8 cellular contexts compared by ENCODE assay signal in the genomic region with DNA sequence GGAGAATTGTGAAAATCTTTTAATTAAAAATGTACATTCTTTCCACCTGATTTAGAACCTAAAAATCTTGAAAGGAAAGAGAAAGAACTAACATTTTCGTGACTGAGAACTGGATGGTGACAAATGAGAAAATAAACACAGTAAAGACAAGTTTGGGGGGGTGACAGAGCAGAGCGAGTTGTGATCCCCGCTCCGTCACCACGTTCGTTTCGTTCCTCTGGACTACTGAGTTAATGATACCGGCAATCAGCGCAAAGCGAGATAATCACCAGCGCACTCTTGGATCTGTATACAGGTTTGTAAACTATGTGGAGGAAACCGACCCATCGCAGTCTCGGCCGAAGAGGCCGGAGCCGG. TPM values are rescaled to one million over a fixed set of nuclear protein-coding genes. Genes with fewer than 3 reads are reported as not detected.
DNase-seq lines count a peak whose midpoint lies in the region; ATAC-seq and TF ChIP-seq lines count a peak whose summit lies in the region.

No MANE protein-coding gene starts in this region.

- no peaks in the 10 kb centered on the region for H3K9me3 ChIP-seq in SK-N-SH

- peak overlapping the region; percentile 99 for H3K27ac Mint-ChIP-seq in activated naive CD8-positive, alpha-beta T cell
- peak overlapping the region; percentile 98 to 100 (median 100) for H3K27ac Mint-ChIP-seq in immature natural killer cell

- peaks cover 2 to 6% of the 10 kb centered on the region in 2 experiments; a peak in 2 of 4 replicates for H3K4me1 ChIP-seq in SK-N-SH (ENCODE audit: control insufficient read depth in 1 of 2, insufficient read depth in 2 of 2, low read depth in 1 of 2, low read length in 1 of 2)

- no peak for ATAC-seq in SK-N-SH treated with all-trans-retinoic acid at 6 μM for 48 hours
- ATAC-seq in HG02678 (IDR thresholded peaks at IDR 0.05; ENCODE audit: unreplicated experiment) = no peak

- H3K9me3 Mint-ChIP-seq in activated naive CD8-positive, alpha-beta T cell (ENCODE audit: low read depth) = no peaks in the 10 kb centered on the region
- H3K9me3 Mint-ChIP-seq in immature natural killer cell = peaks cover 0 to 4% (median 0%) of the 10 kb centered on the region in 6 donors

- peak overlapping the region; percentile 86 for H2AFZ ChIP-seq in SK-N-SH (ENCODE audit: low read depth)

- H3K4me3 ChIP-seq in SK-N-SH (ENCODE audit: low read depth in 2 of 2, low read length in 1 of 2) = peak overlapping the region; percentile 76 to 89

- no peak for DNase-seq in SK-N-SH
- no peak for DNase-seq in immature natural killer cell
- DNase-seq in substantia nigra (lab: John Stamatoyannopoulos, UW) = no peak
- no peak for DNase-seq in pons (ENCODE audit: low spot score)
- DNase-seq in superior temporal gyrus (ENCODE audit: extremely low spot score) = no peak

- no peaks in the 10 kb centered on the region for H4K20me1 ChIP-seq in SK-N-SH (ENCODE audit: insufficient read depth)

- H3K79me2 ChIP-seq in SK-N-SH (ENCODE audit: insufficient read depth) = no peaks in the 10 kb centered on the region

- H3K36me3 ChIP-seq in SK-N-SH (replicated peaks in 1 of 2; ENCODE audit: control insufficient read depth in 1 of 2, insufficient read depth in 2 of 2, low read length in 1 of 2) = no peaks in the 10 kb centered on the region

- peaks cover 3% of the 10 kb centered on the region for H3K27me3 Mint-ChIP-seq in activated naive CD8-positive, alpha-beta T cell
- peaks cover 16 to 21% (median 20%) of the 10 kb centered on the region in 3 donors for H3K27me3 Mint-ChIP-seq in immature natural killer cell (ENCODE audit: low read depth in 3 of 3)

- peaks cover 29% of the 10 kb centered on the region for H3F3A ChIP-seq in SK-N-SH (replicated peaks; ENCODE audit: insufficient read depth)

- peaks cover 27% of the 10 kb centered on the region for H3K4me1 Mint-ChIP-seq in activated naive CD8-positive, alpha-beta T cell (ENCODE audit: low read depth)
- peaks cover 37 to 49% of the 10 kb centered on the region in 2 donors for H3K4me1 Mint-ChIP-seq in immature natural killer cell

- H3K9me2 ChIP-seq in SK-N-SH = no peaks in the 10 kb centered on the region

- peak overlapping the region; percentile 94 for H3K9ac ChIP-seq in SK-N-SH

- no peak for TF ChIP-seq RAD21 in SK-N-SH (IDR thresholded peaks at IDR 0.05; ENCODE audit: low read length)

- peak overlapping the region; percentile 99 for H3K4me3 Mint-ChIP-seq in activated naive CD8-positive, alpha-beta T cell
- H3K4me3 Mint-ChIP-seq in immature natural killer cell = peak overlapping the region; percentile 93 to 99 (median 96)

- TF ChIP-seq EP300 in SK-N-SH (IDR thresholded peaks at IDR 0.05; ENCODE audit: borderline replicate concordance in 1 of 2, low read depth in 1 of 2, low read length in 1 of 2) = no peak

- no peaks in the 10 kb centered on the region for H3K27me3 ChIP-seq in SK-N-SH (ENCODE audit: insufficient read depth)

- CTCF ChIA-PET in SK-N-SH (lab: Yijun Ruan, JAX) = no interaction called here

- TF ChIP-seq CTCF in SK-N-SH (IDR thresholded peaks at IDR 0.05) = no peak

- POLR2A ChIA-PET in SK-N-SH (lab: Yijun Ruan, JAX) = no interaction called here

- H3K4me2 ChIP-seq in SK-N-SH = peak overlapping the region; percentile 85

- H3K36me3 Mint-ChIP-seq in activated naive CD8-positive, alpha-beta T cell = peaks cover 3% of the 10 kb centered on the region
- peaks cover 0 to 8% (median 7%) of the 10 kb centered on the region in 3 donors for H3K36me3 Mint-ChIP-seq in immature natural killer cell

- 7% methylated on average over 15 of the region's 17 CpGs for WGBS in SK-N-SH (ENCODE audit: low lambda C conversion rate)

- H3K27ac ChIP-seq in SK-N-SH (ENCODE audit: low read depth in 2 of 2, low read length in 1 of 2) (peak overlapping the region; percentile 98 to 100), substantia nigra (ENCODE audit: low read depth, low read length, poor library complexity, severe bottlenecking) (peak overlapping the region; percentile 96)

TF ChIP-seq in SK-N-SH, 30 proteins besides CTCF, POLR2A, EP300 and RAD21 (continues in another document):
- TF ChIP-seq FOXM1 (IDR thresholded peaks at IDR 0.05; ENCODE audit: low read depth) (no peak), JUND (IDR thresholded peaks at IDR 0.05) (no peak), NRF1 (IDR thresholded peaks at IDR 0.05; ENCODE audit: low read depth, low read length) (no peak), ELF1 (IDR thresholded peaks at IDR 0.05) (no peak), TAF1 (IDR thresholded peaks at IDR 0.05; ENCODE audit: borderline replicate concordance, low read depth, low read length) (no peak), FOXJ3 (CRISPR knock-in tag; IDR thresholded peaks at IDR 0.05) (no peak), CHD2 (IDR thresholded peaks at IDR 0.05; ENCODE audit: low read length, partially characterized antibody) (no peak), RFX5 (IDR thresholded peaks at IDR 0.05; ENCODE audit: low read length) (no peak), MEF2A (IDR thresholded peaks at IDR 0.05; ENCODE audit: borderline replicate concordance, low read depth) (no peak), FOSL2 (IDR thresholded peaks at IDR 0.05; ENCODE audit: borderline replicate concordance, low read depth) (no peak)
- TF ChIP-seq, protein P1, sequence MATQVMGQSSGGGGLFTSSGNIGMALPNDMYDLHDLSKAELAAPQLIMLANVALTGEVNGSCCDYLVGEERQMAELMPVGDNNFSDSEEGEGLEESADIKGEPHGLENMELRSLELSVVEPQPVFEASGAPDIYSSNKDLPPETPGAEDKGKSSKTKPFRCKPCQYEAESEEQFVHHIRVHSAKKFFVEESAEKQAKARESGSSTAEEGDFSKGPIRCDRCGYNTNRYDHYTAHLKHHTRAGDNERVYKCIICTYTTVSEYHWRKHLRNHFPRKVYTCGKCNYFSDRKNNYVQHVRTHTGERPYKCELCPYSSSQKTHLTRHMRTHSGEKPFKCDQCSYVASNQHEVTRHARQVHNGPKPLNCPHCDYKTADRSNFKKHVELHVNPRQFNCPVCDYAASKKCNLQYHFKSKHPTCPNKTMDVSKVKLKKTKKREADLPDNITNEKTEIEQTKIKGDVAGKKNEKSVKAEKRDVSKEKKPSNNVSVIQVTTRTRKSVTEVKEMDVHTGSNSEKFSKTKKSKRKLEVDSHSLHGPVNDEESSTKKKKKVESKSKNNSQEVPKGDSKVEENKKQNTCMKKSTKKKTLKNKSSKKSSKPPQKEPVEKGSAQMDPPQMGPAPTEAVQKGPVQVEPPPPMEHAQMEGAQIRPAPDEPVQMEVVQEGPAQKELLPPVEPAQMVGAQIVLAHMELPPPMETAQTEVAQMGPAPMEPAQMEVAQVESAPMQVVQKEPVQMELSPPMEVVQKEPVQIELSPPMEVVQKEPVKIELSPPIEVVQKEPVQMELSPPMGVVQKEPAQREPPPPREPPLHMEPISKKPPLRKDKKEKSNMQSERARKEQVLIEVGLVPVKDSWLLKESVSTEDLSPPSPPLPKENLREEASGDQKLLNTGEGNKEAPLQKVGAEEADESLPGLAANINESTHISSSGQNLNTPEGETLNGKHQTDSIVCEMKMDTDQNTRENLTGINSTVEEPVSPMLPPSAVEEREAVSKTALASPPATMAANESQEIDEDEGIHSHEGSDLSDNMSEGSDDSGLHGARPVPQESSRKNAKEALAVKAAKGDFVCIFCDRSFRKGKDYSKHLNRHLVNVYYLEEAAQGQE (IDR thresholded peaks at IDR 0.05; ENCODE audit: low read depth, low read length) = 0 out of 2 replicates have a peak, but pooled peaks have one; percentile 13

TF ChIP-seq in SK-N-SH treated with all-trans-retinoic acid at 6 μM for 48 hours, 23 proteins besides CTCF, POLR2A, EP300 and RAD21 (continues in another document):
- no peak for TF ChIP-seq BACH2 (CRISPR knock-in tag; IDR thresholded peaks at IDR 0.05; ENCODE audit: borderline replicate concordance)
- TF ChIP-seq CSDC2 (CRISPR knock-in tag; IDR thresholded peaks at IDR 0.05) = no peak
- TF ChIP-seq RARB (CRISPR knock-in tag; IDR thresholded peaks at IDR 0.05) = no peak
- no peak for TF ChIP-seq GLIS3 (CRISPR knock-in tag; IDR thresholded peaks at IDR 0.05)
- no peak for TF ChIP-seq ZFP30 (CRISPR knock-in tag; IDR thresholded peaks at IDR 0.05)
- TF ChIP-seq ZC3H10 (CRISPR knock-in tag; IDR thresholded peaks at IDR 0.05) = no peak
- TF ChIP-seq ARNTL (CRISPR knock-in tag; IDR thresholded peaks at IDR 0.05; ENCODE audit: borderline replicate concordance, low read depth) = no peak
- TF ChIP-seq, protein P2, sequence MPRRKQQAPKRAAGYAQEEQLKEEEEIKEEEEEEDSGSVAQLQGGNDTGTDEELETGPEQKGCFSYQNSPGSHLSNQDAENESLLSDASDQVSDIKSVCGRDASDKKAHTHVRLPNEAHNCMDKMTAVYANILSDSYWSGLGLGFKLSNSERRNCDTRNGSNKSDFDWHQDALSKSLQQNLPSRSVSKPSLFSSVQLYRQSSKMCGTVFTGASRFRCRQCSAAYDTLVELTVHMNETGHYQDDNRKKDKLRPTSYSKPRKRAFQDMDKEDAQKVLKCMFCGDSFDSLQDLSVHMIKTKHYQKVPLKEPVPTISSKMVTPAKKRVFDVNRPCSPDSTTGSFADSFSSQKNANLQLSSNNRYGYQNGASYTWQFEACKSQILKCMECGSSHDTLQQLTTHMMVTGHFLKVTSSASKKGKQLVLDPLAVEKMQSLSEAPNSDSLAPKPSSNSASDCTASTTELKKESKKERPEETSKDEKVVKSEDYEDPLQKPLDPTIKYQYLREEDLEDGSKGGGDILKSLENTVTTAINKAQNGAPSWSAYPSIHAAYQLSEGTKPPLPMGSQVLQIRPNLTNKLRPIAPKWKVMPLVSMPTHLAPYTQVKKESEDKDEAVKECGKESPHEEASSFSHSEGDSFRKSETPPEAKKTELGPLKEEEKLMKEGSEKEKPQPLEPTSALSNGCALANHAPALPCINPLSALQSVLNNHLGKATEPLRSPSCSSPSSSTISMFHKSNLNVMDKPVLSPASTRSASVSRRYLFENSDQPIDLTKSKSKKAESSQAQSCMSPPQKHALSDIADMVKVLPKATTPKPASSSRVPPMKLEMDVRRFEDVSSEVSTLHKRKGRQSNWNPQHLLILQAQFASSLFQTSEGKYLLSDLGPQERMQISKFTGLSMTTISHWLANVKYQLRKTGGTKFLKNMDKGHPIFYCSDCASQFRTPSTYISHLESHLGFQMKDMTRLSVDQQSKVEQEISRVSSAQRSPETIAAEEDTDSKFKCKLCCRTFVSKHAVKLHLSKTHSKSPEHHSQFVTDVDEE (CRISPR knock-in tag; IDR thresholded peaks at IDR 0.05) = no peak
- no peak for TF ChIP-seq ZNF565 (CRISPR knock-in tag; conservative IDR thresholded peaks at IDR 0.05; ENCODE audit: low read depth)
- TF ChIP-seq ISL1 (CRISPR knock-in tag; IDR thresholded peaks at IDR 0.05) = no peak

RNA-seq across cellular contexts. Expression of a gene that starts 31.2 kb away (rescaled TPM):
- polyA plus RNA-seq in SK-N-SH (2012; rRNA removed) = not detected in 2 replicates
- polyA plus RNA-seq in SK-N-SH (2012; cell fraction: cytosol; rRNA removed) = not detected in 2 replicates
- polyA plus RNA-seq in SK-N-SH (2012; cell fraction: nucleus; rRNA removed) = 0.14 TPM in 1 of 2 replicates, not detected in the other
- not detected for polyA plus RNA-seq in immature natural killer cell
